ENCODE assay signal across 21 cellular contexts in the genomic region with DNA sequence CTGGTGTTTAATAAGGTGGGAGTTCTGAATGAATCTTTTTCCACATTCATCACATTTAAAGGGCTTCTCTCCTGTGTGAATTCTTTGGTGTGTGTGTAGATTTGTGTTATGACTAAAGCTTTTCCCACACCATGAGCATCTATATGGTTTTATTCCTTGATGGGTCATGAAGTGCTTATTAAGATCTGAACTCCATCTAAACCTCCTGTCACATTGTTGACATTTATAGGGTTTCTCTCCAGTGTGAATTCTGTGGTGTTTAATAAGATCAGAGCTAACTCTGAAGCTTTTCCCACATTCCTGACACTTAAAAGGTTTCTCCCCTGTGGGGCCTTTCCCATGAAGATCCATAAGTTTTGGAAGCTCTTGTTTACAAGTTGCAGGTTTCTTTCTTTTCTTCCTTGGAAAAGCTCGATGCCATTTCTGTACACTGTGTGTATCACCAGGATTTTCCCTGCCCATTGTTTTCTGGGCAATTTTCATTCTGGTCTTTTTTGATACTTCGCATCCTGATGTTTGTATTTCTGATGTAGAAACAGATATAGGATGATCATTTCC. TPM values are rescaled to one million over a fixed set of nuclear protein-coding genes. Genes with fewer than 3 reads are reported as not detected.
DNase-seq lines count a peak whose midpoint lies in the region; ATAC-seq, FAIRE-seq and TF ChIP-seq lines count a peak whose summit lies in the region.
"Had no signal": no experiment of that assay in that cellular context is flagged by ENCODE, and none has a peak within 500 bp of the region (broad histone marks: within the 10 kb centered on the region; RNA-seq: fewer than 3 reads in every experiment).

No MANE protein-coding gene starts in this region.

- H3K4me3 ChIP-seq in A549: no peak overlapping the region
- H3K4me3 ChIP-seq in HEK293 (ENCODE audit: low read depth, low read length): no peak overlapping the region
- no peak overlapping the region for H3K4me3 ChIP-seq in GM12878
- H3K4me3 ChIP-seq in endothelial cell of umbilical vein (replicated peaks in 1 of 3; ENCODE audit: insufficient read depth in 1 of 3, low read depth in 1 of 3, low read length in 3 of 3): no peak overlapping the region
- H3K4me3 ChIP-seq in breast epithelium: no peak overlapping the region
- H3K4me3 ChIP-seq: HAP-1 had no signal

- RAD21 ChIA-PET in GM12878 (lab: Charles Lee; ENCODE audit: unreplicated experiment): no interaction called here

- DNase-seq in A549 (ENCODE audit: low read depth in 1 of 2, low spot score in 1 of 2) (peak in 1 of 2 experiments; percentile 0), GM12878 (ENCODE audit: low read depth, low spot score) (no peak), endothelial cell of umbilical vein (ENCODE audit: low read depth, low spot score) (no peak), breast epithelium (ENCODE audit: low spot score in 2 of 2) (no peak)
- no peak for DNase-seq in activated effector memory CD4-positive, alpha-beta T cell treated with Interleukin-2 at 50 U/mL for 16 hours
- DNase-seq: ACHN; BE2C; C1 segment of cervical spinal cord; CD4-positive, CD25-positive, alpha-beta regulatory T cell; CD8-positive, alpha-beta memory T cell; COR-L47; DMS79 treated with DMSO at 0.1 percent for 48 hours; GF-D8; Karpas-422 had no signal

- dilution Hi-C loops in endothelial cell of umbilical vein (cut with MboI; ENCODE audit: extremely low pct_ligation_motif_present, low sequenced_read_pairs): no loop called here

- TF ChIP-seq POLR2A in A549 (IDR thresholded peaks at IDR 0.05; ENCODE audit: low read length) (no peak), GM12878 (IDR thresholded peaks at IDR 0.05; ENCODE audit: low read depth, low read length) (no peak), endothelial cell of umbilical vein (IDR thresholded peaks at IDR 0.05; ENCODE audit: low read depth, low read length) (no peak), breast epithelium (IDR thresholded peaks at IDR 0.05) (no peak)

- no peaks in the 10 kb centered on the region for H3K9me1 ChIP-seq in endothelial cell of umbilical vein (replicated peaks; ENCODE audit: control insufficient read depth, extremely low read depth, insufficient read depth, low read length)

- TF ChIP-seq EP300 in A549 (IDR thresholded peaks at IDR 0.05) (no peak), GM12878 (IDR thresholded peaks at IDR 0.05; ENCODE audit: borderline replicate concordance in 1 of 2, control insufficient read depth in 1 of 2, low read depth in 2 of 2, low read length in 2 of 2) (no peak)

- H3K79me2 ChIP-seq in GM12878 (ENCODE audit: control insufficient read depth, insufficient read depth, low read length): no peaks in the 10 kb centered on the region
- H3K79me2 ChIP-seq in endothelial cell of umbilical vein (ENCODE audit: control insufficient read depth, insufficient read depth, low read length): no peaks in the 10 kb centered on the region

- CTCF ChIA-PET in A549 (lab: Yijun Ruan, JAX) (no interaction called here), HEK293 (lab: Yijun Ruan, JAX) (interaction anchor here (0.8 kb wide), 1 partner anchor 176 kb away, joined by 3 read pairs; no protein-coding TSS in a partner anchor), GM12878 (lab: Yijun Ruan, JAX) (interaction anchor here (1.1 to 2.0 kb wide), 2 partner anchors 8 to 55 kb away, joined by 4 to 5 read pairs; no protein-coding TSS in a partner anchor), endothelial cell of umbilical vein (lab: Charles Lee) (no interaction called here)

- FAIRE-seq in A549 (lab: Jason Lieb, UNC) (peak; percentile 79), GM12878 (lab: Jason Lieb, UNC) (no peak), endothelial cell of umbilical vein (lab: Jason Lieb, UNC) (peak; percentile 62)

- H3K9me3 ChIP-seq in A549 (peaks cover 51% of the 10 kb centered on the region), HEK293 (ENCODE audit: control insufficient read depth, insufficient read depth, low read depth, low read length) (no peaks in the 10 kb centered on the region; the same call in 1 of the 2 replicates), GM12878 (replicated peaks; ENCODE audit: control insufficient read depth, insufficient read depth, low read length) (peaks cover 12% of the 10 kb centered on the region), endothelial cell of umbilical vein (replicated peaks; ENCODE audit: control insufficient read depth, insufficient read depth, low read length) (no peaks in the 10 kb centered on the region), breast epithelium (peaks cover 70 to 79% of the 10 kb centered on the region in 2 donors)
- H3K9me3 ChIP-seq: BE2C had no signal

- H4K20me1 ChIP-seq in GM12878 (ENCODE audit: control insufficient read depth, insufficient read depth): no peaks in the 10 kb centered on the region
- H4K20me1 ChIP-seq in endothelial cell of umbilical vein (replicated peaks; ENCODE audit: control insufficient read depth, extremely low read depth, insufficient read depth, low read length): no peaks in the 10 kb centered on the region

- H3K27me3 ChIP-seq in GM12878 (replicated peaks in 1 of 2; ENCODE audit: control insufficient read depth in 2 of 2, insufficient read depth in 2 of 2, low read length in 1 of 2) (no peaks in the 10 kb centered on the region), endothelial cell of umbilical vein (ENCODE audit: control insufficient read depth in 2 of 2, insufficient read depth in 2 of 2, low read length in 2 of 2) (no peaks in the 10 kb centered on the region), breast epithelium (peaks cover 0 to 11% of the 10 kb centered on the region in 2 donors)
- H3K27me3 ChIP-seq: BE2C had no signal

- 62% methylated on average over 2 of the region's 2 CpGs for WGBS in A549 (ENCODE audit: missing lambda C conversion rate)
- WGBS in GM12878 (ENCODE audit: insufficient coverage, insufficient replicate concordance, low lambda C conversion rate, missing lambda C conversion rate): 70% methylated on average over 2 of the region's 2 CpGs

- TF ChIP-seq RAD21 in A549 (conservative IDR thresholded peaks at IDR 0.05 in 1 of 2, IDR thresholded peaks at IDR 0.05 in 1 of 2) (no peak), GM12878 (IDR thresholded peaks at IDR 0.05; ENCODE audit: insufficient read depth, low read depth, low read length) (no peak)

- ATAC-seq in A549: no peak
- no peak for ATAC-seq in GM12878
- ATAC-seq in GM21723 (IDR thresholded peaks at IDR 0.05; ENCODE audit: unreplicated experiment): no peak

- no TSS peak for BruUV-seq in GM12878 (replicated peaks; lab: Mats Ljungman, UMichigan)
- BruUV-seq in endothelial cell of umbilical vein (replicated peaks; lab: Mats Ljungman, UMichigan): no TSS peak

- H3K4me2 ChIP-seq in A549 (no peak overlapping the region), GM12878 (ENCODE audit: control insufficient read depth, insufficient read depth) (no peak overlapping the region), endothelial cell of umbilical vein (ENCODE audit: insufficient read depth, low read length) (no peak overlapping the region)

- intact Hi-C loops in GM12878 (cut with micrococcal nuclease; ENCODE audit: unreplicated experiment): no loop called here
- intact Hi-C loops in endothelial cell of umbilical vein (cut with micrococcal nuclease): no loop called here
- intact Hi-C loops in breast epithelium (cut with DNase I; ENCODE audit: low total_unique reads): no loop called here

- in situ Hi-C loops in GM12878 (cut with MboI): no loop called here

- H3K9ac ChIP-seq in GM12878 (ENCODE audit: control insufficient read depth, insufficient read depth, low read length) (no peak overlapping the region), endothelial cell of umbilical vein (replicated peaks; ENCODE audit: extremely low read depth, insufficient read depth, low read length) (no peak overlapping the region)

- TF ChIP-seq CTCF in A549 (IDR thresholded peaks at IDR 0.05) (no peak), HEK293 (tag by site-specific recombination; IDR thresholded peaks at IDR 0.05) (no peak), GM12878 (IDR thresholded peaks at IDR 0.05 in 2 of 3, conservative IDR thresholded peaks at IDR 0.05 in 1 of 3; ENCODE audit: control insufficient read depth in 2 of 3, extremely low read depth in 1 of 3, insufficient read depth in 1 of 3, low read depth in 3 of 3, low read length in 3 of 3) (no peak), endothelial cell of umbilical vein (IDR thresholded peaks at IDR 0.05; ENCODE audit: extremely low read depth in 1 of 2, insufficient read depth in 1 of 2, low read depth in 1 of 2, low read length in 2 of 2) (no peak), breast epithelium (IDR thresholded peaks at IDR 0.05) (no peak)

- H3K27ac ChIP-seq in A549 (no peak overlapping the region), HEK293 (ENCODE audit: extremely low read depth, low read depth, low read length) (no peak overlapping the region), GM12878 (ENCODE audit: control insufficient read depth, insufficient read depth) (no peak overlapping the region), endothelial cell of umbilical vein (ENCODE audit: insufficient read depth, low read depth, low read length) (no peak overlapping the region), breast epithelium (no peak overlapping the region)
- H3K27ac ChIP-seq: HL-60 had no signal

- H2AFZ ChIP-seq in GM12878 (ENCODE audit: control insufficient read depth, low read depth, low read length) (no peak overlapping the region), endothelial cell of umbilical vein (ENCODE audit: low read depth, low read length) (no peak overlapping the region)

- SMC1A ChIA-PET in GM12878 (lab: Charles Lee; ENCODE audit: uncharacterized antibody, unreplicated experiment): no interaction called here

- H3K36me3 ChIP-seq in HEK293 (ENCODE audit: control insufficient read depth in 2 of 2, insufficient read depth in 1 of 2, low read length in 2 of 2): no peaks in the 10 kb centered on the region
- no peaks in the 10 kb centered on the region; a peak in 1 of 4 replicates for H3K36me3 ChIP-seq in GM12878 (ENCODE audit: control insufficient read depth in 2 of 2, insufficient read depth in 2 of 2, low read length in 1 of 2)
- H3K36me3 ChIP-seq in endothelial cell of umbilical vein (ENCODE audit: control insufficient read depth in 2 of 2, extremely low read depth in 1 of 2, insufficient read depth in 2 of 2, low read length in 2 of 2): no peaks in the 10 kb centered on the region
- H3K36me3 ChIP-seq in breast epithelium: no peaks in the 10 kb centered on the region
- H3K36me3 ChIP-seq: BE2C had no signal

- no peaks in the 10 kb centered on the region for H3K4me1 ChIP-seq in A549
- H3K4me1 ChIP-seq in HEK293 (ENCODE audit: control insufficient read depth, insufficient read depth, low read length): no peaks in the 10 kb centered on the region
- H3K4me1 ChIP-seq in GM12878 (ENCODE audit: control insufficient read depth, insufficient read depth, low read length): no peaks in the 10 kb centered on the region
- H3K4me1 ChIP-seq in endothelial cell of umbilical vein (ENCODE audit: control insufficient read depth, extremely low read depth, insufficient read depth, low read length): no peaks in the 10 kb centered on the region
- H3K4me1 ChIP-seq in breast epithelium: no peaks in the 10 kb centered on the region
- H3K4me1 ChIP-seq: BE2C, HAP-1 had no signal

- POLR2A ChIA-PET in A549 (lab: Yijun Ruan, JAX) (no interaction called here), HEK293 (lab: Yijun Ruan, JAX) (no interaction called here), GM12878 (lab: Charles Lee) (no interaction called here), endothelial cell of umbilical vein (lab: Charles Lee) (no interaction called here)

RNA-seq across cellular contexts. Expression of gene ETDC, which starts 21.9 kb away (rescaled TPM):
- polyA plus RNA-seq in A549 (2011; rRNA removed): not detected in 2 replicates
- polyA plus RNA-seq in A549 (2012; cell fraction: cytosol; rRNA removed): not detected in 2 replicates
- not detected in 2 replicates for polyA plus RNA-seq in A549 (2012; cell fraction: nucleus; rRNA removed)
- polyA plus RNA-seq in A549 (2017; fragmentation: RNase III; extraction: RNeasy Plus Mini Kit Qiagen cat#74134 plus additional on column Dnase treatment): not detected in 3 replicates
- not detected in 2 replicates for polyA minus RNA-seq in A549 (2011; rRNA and poly(A)+ RNA removed)
- total RNA-seq in GM12878 (2013; cell fraction: nucleolus; rRNA removed): not detected in 2 replicates
- not detected in 2 replicates for total RNA-seq in GM12878 (2014; rRNA removed)
- not detected in 2 replicates for total RNA-seq in GM12878 (2014; rRNA removed; fragmentation: Illumina TruSeq; extraction: Trizol)
- not detected in 2 replicates for total RNA-seq in GM12878 (2021)
- polyA plus RNA-seq in GM12878 (2011; ENCODE audit: low read depth): not detected
- not detected in 2 replicates for polyA plus RNA-seq in GM12878 (2011; rRNA removed)
- polyA plus RNA-seq in GM12878 (2011; cell fraction: cytosol; rRNA removed): not detected in 2 replicates
- not detected in 2 replicates for polyA plus RNA-seq in GM12878 (2011; cell fraction: nucleus; rRNA removed)
- polyA plus RNA-seq in GM12878 (2012): not detected in 2 replicates
- not detected in 2 replicates for polyA plus RNA-seq in GM12878 (2014; fragmentation: Illumina TruSeq; extraction: Trizol)
- polyA plus RNA-seq in GM12878 (2014; fragmentation: Nextera tagmentation; extraction: Ambion mirVana): not detected
- polyA plus RNA-seq in GM12878 (2014; rRNA removed): not detected in 2 replicates
- not detected for polyA plus RNA-seq in GM12878 (2016; fragmentation: Nextera tagmentation; extraction: Ambion mirVana)
- polyA minus RNA-seq in GM12878 (2011; rRNA and poly(A)+ RNA removed): not detected in 2 replicates
- polyA minus RNA-seq in GM12878 (2011; cell fraction: cytosol; rRNA and poly(A)+ RNA removed): not detected in 2 replicates
- polyA minus RNA-seq in GM12878 (2011; cell fraction: nucleus; rRNA and poly(A)+ RNA removed): not detected in 2 replicates
- not detected in 2 replicates for total RNA-seq in endothelial cell of umbilical vein
- polyA plus RNA-seq in endothelial cell of umbilical vein: not detected in 2 replicates
- not detected in 2 replicates for polyA plus RNA-seq in endothelial cell of umbilical vein (2011; cell fraction: cytosol; rRNA removed)
- polyA plus RNA-seq in endothelial cell of umbilical vein (2011; cell fraction: nucleus; rRNA removed): not detected in 2 replicates
- not detected in 2 replicates for polyA plus RNA-seq in endothelial cell of umbilical vein (2012)
- not detected in 2 replicates for polyA minus RNA-seq in endothelial cell of umbilical vein
- not detected for polyA minus RNA-seq in endothelial cell of umbilical vein (2011; cell fraction: cytosol; rRNA and poly(A)+ RNA removed)
- not detected in 2 replicates for polyA minus RNA-seq in endothelial cell of umbilical vein (2011; cell fraction: nucleus; rRNA and poly(A)+ RNA removed)
- total RNA-seq in breast epithelium: not detected
- total RNA-seq: A172; CD4-positive, CD25-positive, alpha-beta regulatory T cell; CD8-positive, alpha-beta memory T cell; H4; HT1080 had no signal
- polyA plus RNA-seq: CD4-positive, CD25-positive, alpha-beta regulatory T cell; CD8-positive, alpha-beta memory T cell had no signal

RNA-seq across cellular contexts. Expression of gene ETDA, which starts 35.5 kb away (rescaled TPM):
- polyA plus RNA-seq in A549 (2011; rRNA removed) (not detected in 2 replicates), A549 (2017; fragmentation: RNase III; extraction: RNeasy Plus Mini Kit Qiagen cat#74134 plus additional on column Dnase treatment) (not detected in 3 replicates), GM12878 (2011; rRNA removed) (not detected in 2 replicates), GM12878 (2014; fragmentation: Illumina TruSeq; extraction: Trizol) (not detected in 2 replicates), GM12878 (2014; fragmentation: Nextera tagmentation; extraction: Ambion mirVana) (not detected), GM12878 (2014; rRNA removed) (not detected in 2 replicates), GM12878 (2016; fragmentation: Nextera tagmentation; extraction: Ambion mirVana) (not detected), endothelial cell of umbilical vein (not detected in 2 replicates)
- polyA plus RNA-seq in A549 (2012; cell fraction: cytosol; rRNA removed): not detected in 2 replicates
- polyA plus RNA-seq in A549 (2012; cell fraction: nucleus; rRNA removed): not detected in 2 replicates
- not detected in 2 replicates for polyA minus RNA-seq in A549 (2011; rRNA and poly(A)+ RNA removed)
- not detected in 2 replicates for total RNA-seq in GM12878 (2013; cell fraction: nucleolus; rRNA removed)
- total RNA-seq in GM12878 (2014; rRNA removed) (not detected in 2 replicates), GM12878 (2014; rRNA removed; fragmentation: Illumina TruSeq; extraction: Trizol) (not detected in 2 replicates), GM12878 (2021) (not detected in 2 replicates), endothelial cell of umbilical vein (not detected in 2 replicates), breast epithelium (not detected)
- polyA plus RNA-seq in GM12878 (2011; ENCODE audit: low read depth): not detected
- not detected in 2 replicates for polyA plus RNA-seq in GM12878 (2011; cell fraction: cytosol; rRNA removed)
- polyA plus RNA-seq in GM12878 (2011; cell fraction: nucleus; rRNA removed): not detected in 2 replicates
- not detected in 2 replicates for polyA plus RNA-seq in GM12878 (2012)
- polyA minus RNA-seq in GM12878 (2011; rRNA and poly(A)+ RNA removed): not detected in 2 replicates
- polyA minus RNA-seq in GM12878 (2011; cell fraction: cytosol; rRNA and poly(A)+ RNA removed): not detected in 2 replicates
- polyA minus RNA-seq in GM12878 (2011; cell fraction: nucleus; rRNA and poly(A)+ RNA removed): not detected in 2 replicates
- polyA plus RNA-seq in endothelial cell of umbilical vein (2011; cell fraction: cytosol; rRNA removed): not detected in 2 replicates
- not detected in 2 replicates for polyA plus RNA-seq in endothelial cell of umbilical vein (2011; cell fraction: nucleus; rRNA removed)
- not detected in 2 replicates for polyA plus RNA-seq in endothelial cell of umbilical vein (2012)
- polyA minus RNA-seq in endothelial cell of umbilical vein: not detected in 2 replicates
- polyA minus RNA-seq in endothelial cell of umbilical vein (2011; cell fraction: cytosol; rRNA and poly(A)+ RNA removed): not detected
- not detected in 2 replicates for polyA minus RNA-seq in endothelial cell of umbilical vein (2011; cell fraction: nucleus; rRNA and poly(A)+ RNA removed)
- total RNA-seq: A172; CD4-positive, CD25-positive, alpha-beta regulatory T cell; CD8-positive, alpha-beta memory T cell; H4 had no signal
- polyA plus RNA-seq: CD4-positive, CD25-positive, alpha-beta regulatory T cell; CD8-positive, alpha-beta memory T cell had no signal

RNA-seq across cellular contexts. Expression of gene ZNF75D, which starts 56.6 kb away (rescaled TPM):
- 9.7 and 10.7 TPM in 2 replicates for polyA plus RNA-seq in A549 (2011; rRNA removed)
- polyA plus RNA-seq in A549 (2012; cell fraction: cytosol; rRNA removed): 2.0 and 2.4 TPM in 2 replicates
- 3.4 TPM in 2 replicates for polyA plus RNA-seq in A549 (2012; cell fraction: nucleus; rRNA removed)
- 5.0 to 5.5 TPM (median 5.5 TPM) in 3 replicates for polyA plus RNA-seq in A549 (2017; fragmentation: RNase III; extraction: RNeasy Plus Mini Kit Qiagen cat#74134 plus additional on column Dnase treatment)
- 7.2 and 7.4 TPM in 2 replicates for polyA minus RNA-seq in A549 (2011; rRNA and poly(A)+ RNA removed)
- 26.9 and 29.3 TPM in 2 replicates for total RNA-seq in GM12878 (2013; cell fraction: nucleolus; rRNA removed)
- total RNA-seq in GM12878 (2014; rRNA removed): 3.9 and 4.1 TPM in 2 replicates
- 4.7 and 5.0 TPM in 2 replicates for total RNA-seq in GM12878 (2014; rRNA removed; fragmentation: Illumina TruSeq; extraction: Trizol)
- total RNA-seq in GM12878 (2021): 3.7 and 4.0 TPM in 2 replicates
- 2.5 TPM for polyA plus RNA-seq in GM12878 (2011; ENCODE audit: low read depth)
- 12.3 and 18.1 TPM in 2 replicates for polyA plus RNA-seq in GM12878 (2011; rRNA removed)
- polyA plus RNA-seq in GM12878 (2011; cell fraction: cytosol; rRNA removed): 4.2 and 4.3 TPM in 2 replicates
- 26.1 and 27.4 TPM in 2 replicates for polyA plus RNA-seq in GM12878 (2011; cell fraction: nucleus; rRNA removed)
- polyA plus RNA-seq in GM12878 (2012): 3.6 and 3.9 TPM in 2 replicates
- 5.0 and 6.7 TPM in 2 replicates for polyA plus RNA-seq in GM12878 (2014; fragmentation: Illumina TruSeq; extraction: Trizol)
- polyA plus RNA-seq in GM12878 (2014; fragmentation: Nextera tagmentation; extraction: Ambion mirVana): 1 to 10 TPM; 1.7 to 3.0 TPM
- 3.9 and 4.5 TPM in 2 replicates for polyA plus RNA-seq in GM12878 (2014; rRNA removed)
- 1 to 10 TPM; 4.4 to 4.7 TPM for polyA plus RNA-seq in GM12878 (2016; fragmentation: Nextera tagmentation; extraction: Ambion mirVana)
- polyA minus RNA-seq in GM12878 (2011; rRNA and poly(A)+ RNA removed): 8.6 and 9.2 TPM in 2 replicates
- polyA minus RNA-seq in GM12878 (2011; cell fraction: cytosol; rRNA and poly(A)+ RNA removed): 1.6 and 2.8 TPM in 2 replicates
- polyA minus RNA-seq in GM12878 (2011; cell fraction: nucleus; rRNA and poly(A)+ RNA removed): 18.1 and 21.6 TPM in 2 replicates
- 5.8 and 6.9 TPM in 2 replicates for total RNA-seq in endothelial cell of umbilical vein
- 3.0 and 3.4 TPM in 2 replicates for polyA plus RNA-seq in endothelial cell of umbilical vein
- polyA plus RNA-seq in endothelial cell of umbilical vein (2011; cell fraction: cytosol; rRNA removed): 3.3 and 4.0 TPM in 2 replicates
- 21.8 and 23.3 TPM in 2 replicates for polyA plus RNA-seq in endothelial cell of umbilical vein (2011; cell fraction: nucleus; rRNA removed)
- polyA plus RNA-seq in endothelial cell of umbilical vein (2012): 4.5 and 4.7 TPM in 2 replicates
- 6.1 and 6.5 TPM in 2 replicates for polyA minus RNA-seq in endothelial cell of umbilical vein
- 1.0 TPM for polyA minus RNA-seq in endothelial cell of umbilical vein (2011; cell fraction: cytosol; rRNA and poly(A)+ RNA removed)
- polyA minus RNA-seq in endothelial cell of umbilical vein (2011; cell fraction: nucleus; rRNA and poly(A)+ RNA removed): 15.5 and 18.8 TPM in 2 replicates
- 10 to 100 TPM; 10.4 to 13.6 (median 10.5) TPM for total RNA-seq in breast epithelium

RNA-seq across cellular contexts. Expression of gene ZNF449, which starts 57.3 kb away (rescaled TPM):
- polyA plus RNA-seq in A549 (2011; rRNA removed): 9.2 and 11.1 TPM in 2 replicates
- 0.90 and 0.97 TPM in 2 replicates for polyA plus RNA-seq in A549 (2012; cell fraction: cytosol; rRNA removed)
- polyA plus RNA-seq in A549 (2012; cell fraction: nucleus; rRNA removed): 1.0 and 1.6 TPM in 2 replicates
- 4.2 to 5.1 TPM (median 4.5 TPM) in 3 replicates for polyA plus RNA-seq in A549 (2017; fragmentation: RNase III; extraction: RNeasy Plus Mini Kit Qiagen cat#74134 plus additional on column Dnase treatment)
- polyA minus RNA-seq in A549 (2011; rRNA and poly(A)+ RNA removed): 3.4 and 4.1 TPM in 2 replicates
- total RNA-seq in GM12878 (2013; cell fraction: nucleolus; rRNA removed): 21.4 and 23.4 TPM in 2 replicates
- 2.4 and 3.4 TPM in 2 replicates for total RNA-seq in GM12878 (2014; rRNA removed)
- 3.1 and 3.2 TPM in 2 replicates for total RNA-seq in GM12878 (2014; rRNA removed; fragmentation: Illumina TruSeq; extraction: Trizol)
- total RNA-seq in GM12878 (2021): 1.8 and 2.2 TPM in 2 replicates
- 0.49 TPM for polyA plus RNA-seq in GM12878 (2011; ENCODE audit: low read depth)
- 4.4 and 6.6 TPM in 2 replicates for polyA plus RNA-seq in GM12878 (2011; rRNA removed)
- 1.4 and 1.5 TPM in 2 replicates for polyA plus RNA-seq in GM12878 (2011; cell fraction: cytosol; rRNA removed)
- 6.5 and 9.2 TPM in 2 replicates for polyA plus RNA-seq in GM12878 (2011; cell fraction: nucleus; rRNA removed)
- polyA plus RNA-seq in GM12878 (2012): 0.99 and 1.9 TPM in 2 replicates
- polyA plus RNA-seq in GM12878 (2014; fragmentation: Illumina TruSeq; extraction: Trizol): 3.2 and 4.5 TPM in 2 replicates
- 1 to 10 TPM; 1.0 to 1.1 TPM for polyA plus RNA-seq in GM12878 (2014; fragmentation: Nextera tagmentation; extraction: Ambion mirVana)
- polyA plus RNA-seq in GM12878 (2014; rRNA removed): 1.7 and 3.0 TPM in 2 replicates
- 1 to 10 TPM; 2.4 to 3.3 TPM for polyA plus RNA-seq in GM12878 (2016; fragmentation: Nextera tagmentation; extraction: Ambion mirVana)
- polyA minus RNA-seq in GM12878 (2011; rRNA and poly(A)+ RNA removed): 3.1 and 3.3 TPM in 2 replicates
- 0.67 and 1.1 TPM in 2 replicates for polyA minus RNA-seq in GM12878 (2011; cell fraction: cytosol; rRNA and poly(A)+ RNA removed)
- polyA minus RNA-seq in GM12878 (2011; cell fraction: nucleus; rRNA and poly(A)+ RNA removed): 4.8 and 5.0 TPM in 2 replicates
- total RNA-seq in endothelial cell of umbilical vein: 8.3 and 8.7 TPM in 2 replicates
- polyA plus RNA-seq in endothelial cell of umbilical vein: 2.7 and 3.4 TPM in 2 replicates
- 1.9 and 2.4 TPM in 2 replicates for polyA plus RNA-seq in endothelial cell of umbilical vein (2011; cell fraction: cytosol; rRNA removed)
- 17.3 and 18.1 TPM in 2 replicates for polyA plus RNA-seq in endothelial cell of umbilical vein (2011; cell fraction: nucleus; rRNA removed)
- 4.1 and 4.7 TPM in 2 replicates for polyA plus RNA-seq in endothelial cell of umbilical vein (2012)
- polyA minus RNA-seq in endothelial cell of umbilical vein: 5.7 and 5.8 TPM in 2 replicates
- 0.31 TPM for polyA minus RNA-seq in endothelial cell of umbilical vein (2011; cell fraction: cytosol; rRNA and poly(A)+ RNA removed)
- polyA minus RNA-seq in endothelial cell of umbilical vein (2011; cell fraction: nucleus; rRNA and poly(A)+ RNA removed): 10.6 and 15.1 TPM in 2 replicates
- 10 to 100 TPM in 1 of 3 donors, 1 to 10 TPM in 2; 5.1 to 10.4 (median 9.5) TPM for total RNA-seq in breast epithelium

Comparison
In these comparisons a context has a peak if more than half of its experiments do, and no peak if none do; other contexts are left out.
1. CTCF ChIA-PET loops: an anchor here in HEK293 (0.8 kb wide) and GM12878 (1.1 to 2.0 kb wide); none called in A549 and endothelial cell of umbilical vein.